In the genomic region with DNA sequence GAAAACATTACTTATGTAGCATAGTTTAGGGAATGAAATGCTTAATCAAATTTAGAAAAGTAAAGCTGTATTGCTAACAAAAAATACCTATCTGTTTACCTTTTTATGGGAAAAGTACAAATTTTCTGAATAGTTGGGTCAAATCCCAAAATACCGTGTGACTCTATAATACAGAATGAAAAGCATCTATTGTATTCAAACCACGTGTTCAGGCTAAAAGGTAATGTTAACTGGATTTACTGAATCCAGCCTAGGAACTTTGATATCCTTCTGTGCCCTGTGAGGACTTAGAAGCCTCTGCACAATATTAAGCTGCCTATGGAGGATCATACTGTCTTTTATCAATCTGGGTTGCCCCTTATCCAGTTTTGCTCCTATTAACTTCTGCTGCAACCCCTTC, we compare ENCODE assay signal across 1 cellular context.
TF ChIP-seq lines count a peak whose summit lies in the region.

No MANE protein-coding gene starts in this region.

TF ChIP-seq in IMR-90, 13 proteins besides CTCF, POLR2A, EP300 and RAD21:
- TF ChIP-seq, protein P1, sequence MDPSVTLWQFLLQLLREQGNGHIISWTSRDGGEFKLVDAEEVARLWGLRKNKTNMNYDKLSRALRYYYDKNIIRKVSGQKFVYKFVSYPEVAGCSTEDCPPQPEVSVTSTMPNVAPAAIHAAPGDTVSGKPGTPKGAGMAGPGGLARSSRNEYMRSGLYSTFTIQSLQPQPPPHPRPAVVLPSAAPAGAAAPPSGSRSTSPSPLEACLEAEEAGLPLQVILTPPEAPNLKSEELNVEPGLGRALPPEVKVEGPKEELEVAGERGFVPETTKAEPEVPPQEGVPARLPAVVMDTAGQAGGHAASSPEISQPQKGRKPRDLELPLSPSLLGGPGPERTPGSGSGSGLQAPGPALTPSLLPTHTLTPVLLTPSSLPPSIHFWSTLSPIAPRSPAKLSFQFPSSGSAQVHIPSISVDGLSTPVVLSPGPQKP (IDR thresholded peaks at IDR 0.05; ENCODE audit: borderline replicate concordance, low read depth, low read length), result no peak
- TF ChIP-seq MAFK (IDR thresholded peaks at IDR 0.05; ENCODE audit: low read depth, low read length) (no peak), BHLHE40 (IDR thresholded peaks at IDR 0.05; ENCODE audit: low read depth, low read length) (no peak), CHD1 (IDR thresholded peaks at IDR 0.05; ENCODE audit: low read depth, low read length) (no peak), MAZ (IDR thresholded peaks at IDR 0.05; ENCODE audit: borderline replicate concordance, low read depth, low read length) (no peak), RCOR1 (IDR thresholded peaks at IDR 0.05; ENCODE audit: insufficient replicate concordance, low read length) (no peak), CEBPB (IDR thresholded peaks at IDR 0.05; ENCODE audit: low read depth, low read length) (no peak), MXI1 (IDR thresholded peaks at IDR 0.05; ENCODE audit: borderline replicate concordance, low read depth, low read length) (no peak), SMC3 (IDR thresholded peaks at IDR 0.05; ENCODE audit: low read depth, low read length) (no peak)
- TF ChIP-seq, protein P2, sequence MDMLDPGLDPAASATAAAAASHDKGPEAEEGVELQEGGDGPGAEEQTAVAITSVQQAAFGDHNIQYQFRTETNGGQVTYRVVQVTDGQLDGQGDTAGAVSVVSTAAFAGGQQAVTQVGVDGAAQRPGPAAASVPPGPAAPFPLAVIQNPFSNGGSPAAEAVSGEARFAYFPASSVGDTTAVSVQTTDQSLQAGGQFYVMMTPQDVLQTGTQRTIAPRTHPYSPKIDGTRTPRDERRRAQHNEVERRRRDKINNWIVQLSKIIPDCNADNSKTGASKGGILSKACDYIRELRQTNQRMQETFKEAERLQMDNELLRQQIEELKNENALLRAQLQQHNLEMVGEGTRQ (IDR thresholded peaks at IDR 0.05; ENCODE audit: low read depth, low read length), result no peak
TF ChIP-seq in IMR-90: peak in this region for 0.
